8 cellular contexts compared by ENCODE assay signal in the genomic region with DNA sequence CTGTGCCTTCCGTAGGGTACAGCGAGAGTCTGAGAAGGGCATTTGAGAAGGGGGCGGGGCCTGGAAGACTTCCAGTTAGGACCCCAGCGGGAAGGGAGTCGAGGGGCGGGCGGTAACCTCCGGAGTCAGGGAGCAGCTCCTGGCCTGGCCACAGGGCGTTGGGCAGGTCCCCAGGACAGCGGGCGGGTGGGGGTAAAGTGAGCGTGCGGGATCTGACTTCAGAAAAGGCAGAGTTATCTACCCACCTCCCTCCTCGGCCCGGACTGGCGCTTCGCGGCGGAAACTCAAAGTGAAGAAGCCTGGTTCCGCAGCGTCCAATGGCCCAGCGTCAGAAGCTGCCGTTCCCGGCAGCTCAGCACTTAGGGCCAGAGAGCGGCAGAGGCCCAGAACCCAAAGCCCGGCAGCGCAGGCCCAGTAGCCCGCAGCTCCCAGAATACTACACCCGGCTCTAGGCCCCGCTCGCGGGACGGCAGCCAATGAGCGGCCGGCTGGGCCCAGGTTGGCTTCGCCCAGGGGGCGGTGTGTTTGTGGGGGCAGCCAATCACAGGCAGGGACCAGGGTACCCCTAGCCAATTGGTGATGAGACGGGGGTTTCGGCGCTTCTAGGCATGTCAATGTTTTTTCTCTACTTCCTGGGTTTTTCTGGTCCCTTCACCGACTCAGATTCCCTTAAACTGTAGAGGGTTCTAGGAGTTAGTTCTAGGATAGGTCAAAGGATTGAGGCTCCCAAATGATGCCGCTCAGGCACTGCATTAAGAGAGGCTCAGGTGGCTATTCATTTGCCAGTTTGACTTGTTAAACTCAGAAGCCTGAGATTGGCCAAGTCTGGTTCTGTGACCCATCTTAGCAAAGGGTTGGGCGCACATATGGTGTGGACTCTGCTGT. TPM values are rescaled to one million over a fixed set of nuclear protein-coding genes. Genes with fewer than 3 reads are reported as not detected.
DNase-seq lines count a peak whose midpoint lies in the region; ATAC-seq and TF ChIP-seq lines count a peak whose summit lies in the region.

A gene with protein sequence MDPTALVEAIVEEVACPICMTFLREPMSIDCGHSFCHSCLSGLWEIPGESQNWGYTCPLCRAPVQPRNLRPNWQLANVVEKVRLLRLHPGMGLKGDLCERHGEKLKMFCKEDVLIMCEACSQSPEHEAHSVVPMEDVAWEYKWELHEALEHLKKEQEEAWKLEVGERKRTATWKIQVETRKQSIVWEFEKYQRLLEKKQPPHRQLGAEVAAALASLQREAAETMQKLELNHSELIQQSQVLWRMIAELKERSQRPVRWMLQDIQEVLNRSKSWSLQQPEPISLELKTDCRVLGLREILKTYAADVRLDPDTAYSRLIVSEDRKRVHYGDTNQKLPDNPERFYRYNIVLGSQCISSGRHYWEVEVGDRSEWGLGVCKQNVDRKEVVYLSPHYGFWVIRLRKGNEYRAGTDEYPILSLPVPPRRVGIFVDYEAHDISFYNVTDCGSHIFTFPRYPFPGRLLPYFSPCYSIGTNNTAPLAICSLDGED (minus strand): TSS at position 450 of the 885 bp plus-strand sequence. CDS start 2,727 bp downstream, outside the sequence.

- no peak for TF ChIP-seq CTCF in activated B cell treated with CpG ODN at 0.5 μM for 24 hours (IDR thresholded peaks at IDR 0.05)

- peak; percentile 94 for DNase-seq in A172 (ENCODE audit: low spot score)
- DNase-seq in NCI-H2227 (lab: John Stamatoyannopoulos, UW; ENCODE audit: unreplicated experiment) = peak; percentile 98
- peak; percentile 87 for DNase-seq in activated B cell treated with CpG ODN at 0.5 μM for 24 hours
- peak; percentile 94 for DNase-seq in central memory CD4-positive, alpha-beta T cell
- DNase-seq in immature natural killer cell = peak; percentile 94 to 95 (median 95)
- DNase-seq in stimulated activated CD4-positive, alpha-beta T cell treated with anti-CD3 and anti-CD28 coated beads, Interleukin-12 subunit alpha, Interleukin-12 subunit beta, amount 100 ng/mL, for 24 hours (ENCODE audit: low read depth in 2 of 2) = peak; percentile 91 to 94

- H3K4me3 Mint-ChIP-seq in activated B cell treated with CpG ODN at 0.5 μM for 24 hours (peak within 1 kb of the TSS; percentile 95), immature natural killer cell (peak within 1 kb of the TSS; percentile 90 to 95 (median 94))

- ATAC-seq in GM18858 (IDR thresholded peaks at IDR 0.05; ENCODE audit: unreplicated experiment) (peak; percentile 99), HG03095 (IDR thresholded peaks at IDR 0.05; ENCODE audit: unreplicated experiment) (peak; percentile 100), activated B cell treated with CpG ODN at 0.5 μM for 24 hours (ENCODE audit: low read depth) (peak; percentile 100)

- CTCF ChIA-PET in activated B cell treated with CpG ODN at 0.5 μM for 24 hours (lab: Charles Lee) = interaction anchor here (3.3 kb wide), 1 partner anchor 29 kb away, joined by 14 read pairs; a partner anchor contains a TSS

- peak within 1 kb of the TSS; percentile 91 for H3K27ac Mint-ChIP-seq in activated B cell treated with CpG ODN at 0.5 μM for 24 hours
- peak within 1 kb of the TSS; percentile 81 to 96 (median 93) for H3K27ac Mint-ChIP-seq in immature natural killer cell

- POLR2A ChIA-PET in activated B cell treated with CpG ODN at 0.5 μM for 24 hours (lab: Charles Lee) = interaction anchor here (0.7 to 1.7 kb wide), 2 partner anchors 406 to 1016 kb away, joined by 3 to 4 read pairs; a partner anchor contains a TSS

- H3K9me3 Mint-ChIP-seq in activated B cell treated with CpG ODN at 0.5 μM for 24 hours (no peaks in the 10 kb centered on the region), immature natural killer cell (no peaks in the 10 kb centered on the region)

- H3K27me3 Mint-ChIP-seq in activated B cell treated with CpG ODN at 0.5 μM for 24 hours (no peaks in the 10 kb centered on the region), immature natural killer cell (ENCODE audit: low read depth in 3 of 3) (peaks cover 2 to 4% (median 2%) of the 10 kb centered on the region in 3 donors)

- peaks cover 23% of the 10 kb centered on the region for H3K36me3 Mint-ChIP-seq in activated B cell treated with CpG ODN at 0.5 μM for 24 hours (ENCODE audit: low read depth)
- H3K36me3 Mint-ChIP-seq in immature natural killer cell = peaks cover 0 to 10% (median 0%) of the 10 kb centered on the region in 3 donors

- H3K4me1 Mint-ChIP-seq in activated B cell treated with CpG ODN at 0.5 μM for 24 hours (peaks cover 43% of the 10 kb centered on the region), immature natural killer cell (peaks cover 45 to 63% of the 10 kb centered on the region in 2 donors)

- intact Hi-C loops in activated B cell treated with CpG ODN at 0.5 μM for 24 hours (cut with micrococcal nuclease) = loop anchor here (1.0 to 10.0 kb wide), 5 partner anchors 215 to 1874 kb away; a partner anchor contains a TSS

RNA-seq across cellular contexts. Expression of the gene that starts here (rescaled TPM):
- 10.3 and 10.8 TPM in 2 replicates for total RNA-seq in A172 (2014; rRNA removed; shearing (Covaris generic))
- 15.2 and 16.9 TPM in 2 replicates for total RNA-seq in activated B cell treated with CpG ODN at 0.5 μM for 24 hours
- polyA plus RNA-seq in immature natural killer cell = 10 to 100 TPM; 10.3 to 18.4 (median 15.5) TPM

Comparison
In these comparisons a context has a peak if more than half of its experiments do, and no peak if none do; other contexts are left out.
1. Peak in every context shown above with its lines: DNase-seq and ATAC-seq.